Comparison of ENCODE assay signal across 2 cellular contexts in the genomic region with DNA sequence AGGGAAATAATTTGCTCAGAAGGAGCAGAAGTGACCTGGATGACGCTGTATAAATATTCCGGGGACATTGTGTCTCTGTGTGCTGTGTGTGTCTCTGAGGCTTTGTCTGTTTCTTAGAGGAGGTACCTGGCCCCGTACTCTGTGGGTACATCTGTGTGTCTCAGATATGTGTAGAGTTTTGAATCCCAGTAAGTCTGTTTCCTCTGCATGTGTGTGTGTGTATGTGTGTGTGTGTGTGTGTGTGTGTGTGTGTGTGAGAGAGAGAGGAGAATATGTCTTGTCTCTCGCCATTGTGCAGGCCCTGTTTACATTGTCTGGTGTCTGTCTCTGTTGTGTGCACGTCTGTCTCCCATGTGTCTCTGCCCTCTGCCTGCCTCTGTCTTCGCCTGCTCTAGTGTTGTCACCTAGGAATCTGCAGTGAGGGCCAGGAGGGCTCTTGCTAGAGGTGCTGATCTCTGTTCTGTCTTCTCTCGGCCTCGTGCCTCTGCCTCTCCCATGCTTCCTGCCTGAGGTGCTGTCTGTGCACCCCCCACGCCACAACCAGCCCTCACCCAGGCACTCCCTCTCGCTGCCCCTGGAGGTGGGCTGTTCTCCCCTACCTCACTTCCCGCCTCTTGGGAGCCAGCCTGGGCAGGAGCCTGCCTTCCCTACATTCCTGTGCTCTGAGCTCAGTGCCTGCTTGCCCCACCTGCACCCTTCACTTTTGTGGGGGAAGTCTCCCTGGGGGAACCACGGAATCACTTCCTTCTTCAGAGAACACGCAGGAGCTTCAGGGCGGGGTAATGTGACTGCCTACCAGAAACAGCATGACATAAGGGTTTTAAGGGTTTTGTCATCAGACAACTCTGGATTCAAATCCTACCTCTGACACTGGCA.
TF ChIP-seq lines count a peak whose summit lies in the region.

No MANE protein-coding gene starts in this region.

TF ChIP-seq in A549, 52 proteins besides CTCF, POLR2A, EP300 and RAD21 (continued from another document):
- no peak for TF ChIP-seq HOXB5 (CRISPR knock-in tag; IDR thresholded peaks at IDR 0.05)
- TF ChIP-seq CHD2 (IDR thresholded peaks at IDR 0.05; ENCODE audit: low read length, partially characterized antibody) = no peak
- TF ChIP-seq NFE2L2 (conservative IDR thresholded peaks at IDR 0.05; ENCODE audit: low read length) = no peak
- TF ChIP-seq, protein P1, sequence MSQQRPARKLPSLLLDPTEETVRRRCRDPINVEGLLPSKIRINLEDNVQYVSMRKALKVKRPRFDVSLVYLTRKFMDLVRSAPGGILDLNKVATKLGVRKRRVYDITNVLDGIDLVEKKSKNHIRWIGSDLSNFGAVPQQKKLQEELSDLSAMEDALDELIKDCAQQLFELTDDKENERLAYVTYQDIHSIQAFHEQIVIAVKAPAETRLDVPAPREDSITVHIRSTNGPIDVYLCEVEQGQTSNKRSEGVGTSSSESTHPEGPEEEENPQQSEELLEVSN (IDR thresholded peaks at IDR 0.05; ENCODE audit: borderline replicate concordance, low read depth) = no peak
- no peak for TF ChIP-seq RFX5 (IDR thresholded peaks at IDR 0.05)
- no peak for TF ChIP-seq GATA3 (IDR thresholded peaks at IDR 0.05; ENCODE audit: borderline replicate concordance)
- TF ChIP-seq SREBF2 (IDR thresholded peaks at IDR 0.05) = no peak
- no peak for TF ChIP-seq ESRRA (IDR thresholded peaks at IDR 0.05; ENCODE audit: borderline replicate concordance, low read length)

TF ChIP-seq in HEK293, 187 proteins besides CTCF, POLR2A, EP300 and RAD21:
- TF ChIP-seq, protein P2, sequence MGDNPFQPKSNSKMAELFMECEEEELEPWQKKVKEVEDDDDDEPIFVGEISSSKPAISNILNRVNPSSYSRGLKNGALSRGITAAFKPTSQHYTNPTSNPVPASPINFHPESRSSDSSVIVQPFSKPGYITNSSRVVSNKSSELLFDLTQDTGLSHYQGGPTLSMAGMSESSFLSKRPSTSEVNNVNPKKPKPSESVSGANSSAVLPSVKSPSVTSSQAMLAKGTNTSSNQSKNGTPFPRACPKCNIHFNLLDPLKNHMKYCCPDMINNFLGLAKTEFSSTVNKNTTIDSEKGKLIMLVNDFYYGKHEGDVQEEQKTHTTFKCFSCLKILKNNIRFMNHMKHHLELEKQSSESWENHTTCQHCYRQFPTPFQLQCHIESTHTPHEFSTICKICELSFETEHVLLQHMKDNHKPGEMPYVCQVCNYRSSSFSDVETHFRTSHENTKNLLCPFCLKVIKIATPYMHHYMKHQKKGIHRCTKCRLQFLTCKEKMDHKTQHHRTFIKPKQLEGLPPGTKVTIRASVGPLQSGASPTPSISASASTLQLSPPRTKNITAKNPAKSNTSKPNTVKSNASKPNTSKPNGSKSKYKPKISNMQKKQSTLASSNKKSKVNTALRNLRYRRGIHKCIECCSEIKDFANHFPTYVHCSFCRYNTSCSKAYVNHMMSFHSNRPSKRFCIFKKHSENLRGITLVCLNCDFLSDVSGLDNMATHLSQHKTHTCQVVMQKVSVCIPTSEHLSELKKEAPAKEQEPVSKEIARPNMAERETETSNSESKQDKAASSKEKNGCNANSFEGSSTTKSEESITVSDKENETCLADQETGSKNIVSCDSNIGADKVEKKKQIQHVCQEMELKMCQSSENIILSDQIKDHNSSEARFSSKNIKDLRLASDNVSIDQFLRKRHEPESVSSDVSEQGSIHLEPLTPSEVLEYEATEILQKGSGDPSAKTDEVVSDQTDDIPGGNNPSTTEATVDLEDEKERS (tag by site-specific recombination; IDR thresholded peaks at IDR 0.05) = no peak
- TF ChIP-seq, protein P3, sequence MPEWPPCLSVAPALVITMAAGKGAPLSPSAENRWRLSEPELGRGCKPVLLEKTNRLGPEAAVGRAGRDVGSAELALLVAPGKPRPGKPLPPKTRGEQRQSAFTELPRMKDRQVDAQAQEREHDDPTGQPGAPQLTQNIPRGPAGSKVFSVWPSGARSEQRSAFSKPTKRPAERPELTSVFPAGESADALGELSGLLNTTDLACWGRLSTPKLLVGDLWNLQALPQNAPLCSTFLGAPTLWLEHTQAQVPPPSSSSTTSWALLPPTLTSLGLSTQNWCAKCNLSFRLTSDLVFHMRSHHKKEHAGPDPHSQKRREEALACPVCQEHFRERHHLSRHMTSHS (tag by site-specific recombination; IDR thresholded peaks at IDR 0.05) = no peak
- TF ChIP-seq SCRT1 (tag by site-specific recombination; IDR thresholded peaks at IDR 0.05; ENCODE audit: borderline replicate concordance) (no peak), SP7 (tag by site-specific recombination; IDR thresholded peaks at IDR 0.05) (no peak), ZNF23 (tag by site-specific recombination; IDR thresholded peaks at IDR 0.05; ENCODE audit: borderline replicate concordance) (no peak), GLIS2 (tag by site-specific recombination; IDR thresholded peaks at IDR 0.05) (peak; percentile 33; the same call in 1 of the 2 replicates), ZBTB7A (tag by site-specific recombination; IDR thresholded peaks at IDR 0.05; ENCODE audit: low read depth) (peak; percentile 13; the same call in 1 of the 2 replicates), ZNF670 (tag by site-specific recombination; IDR thresholded peaks at IDR 0.05; ENCODE audit: low read depth) (no peak), PRDM1 (tag by site-specific recombination; IDR thresholded peaks at IDR 0.05) (peak; percentile 35; the same call in 1 of the 2 replicates), ZNF202 (tag by site-specific recombination; IDR thresholded peaks at IDR 0.05; ENCODE audit: borderline replicate concordance) (no peak), SCRT2 (tag by site-specific recombination; IDR thresholded peaks at IDR 0.05) (no peak), SP2 (tag by site-specific recombination; IDR thresholded peaks at IDR 0.05) (peak; percentile 31), ZNF184 (tag by site-specific recombination; IDR thresholded peaks at IDR 0.05) (no peak), EGR2 (tag by site-specific recombination; IDR thresholded peaks at IDR 0.05; ENCODE audit: low read depth) (peak; percentile 24; the same call in 1 of the 2 replicates), ZNF140 (tag by site-specific recombination; IDR thresholded peaks at IDR 0.05) (no peak), GLIS1 (tag by site-specific recombination; IDR thresholded peaks at IDR 0.05) (peak; percentile 78)
- TF ChIP-seq, protein P4, sequence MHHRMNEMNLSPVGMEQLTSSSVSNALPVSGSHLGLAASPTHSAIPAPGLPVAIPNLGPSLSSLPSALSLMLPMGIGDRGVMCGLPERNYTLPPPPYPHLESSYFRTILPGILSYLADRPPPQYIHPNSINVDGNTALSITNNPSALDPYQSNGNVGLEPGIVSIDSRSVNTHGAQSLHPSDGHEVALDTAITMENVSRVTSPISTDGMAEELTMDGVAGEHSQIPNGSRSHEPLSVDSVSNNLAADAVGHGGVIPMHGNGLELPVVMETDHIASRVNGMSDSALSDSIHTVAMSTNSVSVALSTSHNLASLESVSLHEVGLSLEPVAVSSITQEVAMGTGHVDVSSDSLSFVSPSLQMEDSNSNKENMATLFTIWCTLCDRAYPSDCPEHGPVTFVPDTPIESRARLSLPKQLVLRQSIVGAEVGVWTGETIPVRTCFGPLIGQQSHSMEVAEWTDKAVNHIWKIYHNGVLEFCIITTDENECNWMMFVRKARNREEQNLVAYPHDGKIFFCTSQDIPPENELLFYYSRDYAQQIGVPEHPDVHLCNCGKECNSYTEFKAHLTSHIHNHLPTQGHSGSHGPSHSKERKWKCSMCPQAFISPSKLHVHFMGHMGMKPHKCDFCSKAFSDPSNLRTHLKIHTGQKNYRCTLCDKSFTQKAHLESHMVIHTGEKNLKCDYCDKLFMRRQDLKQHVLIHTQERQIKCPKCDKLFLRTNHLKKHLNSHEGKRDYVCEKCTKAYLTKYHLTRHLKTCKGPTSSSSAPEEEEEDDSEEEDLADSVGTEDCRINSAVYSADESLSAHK (tag by site-specific recombination; IDR thresholded peaks at IDR 0.05) = peak; percentile 71
- TF ChIP-seq, protein P5, sequence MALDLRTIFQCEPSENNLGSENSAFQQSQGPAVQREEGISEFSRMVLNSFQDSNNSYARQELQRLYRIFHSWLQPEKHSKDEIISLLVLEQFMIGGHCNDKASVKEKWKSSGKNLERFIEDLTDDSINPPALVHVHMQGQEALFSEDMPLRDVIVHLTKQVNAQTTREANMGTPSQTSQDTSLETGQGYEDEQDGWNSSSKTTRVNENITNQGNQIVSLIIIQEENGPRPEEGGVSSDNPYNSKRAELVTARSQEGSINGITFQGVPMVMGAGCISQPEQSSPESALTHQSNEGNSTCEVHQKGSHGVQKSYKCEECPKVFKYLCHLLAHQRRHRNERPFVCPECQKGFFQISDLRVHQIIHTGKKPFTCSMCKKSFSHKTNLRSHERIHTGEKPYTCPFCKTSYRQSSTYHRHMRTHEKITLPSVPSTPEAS (tag by site-specific recombination; IDR thresholded peaks at IDR 0.05) = peak; percentile 90
- TF ChIP-seq, protein P6, sequence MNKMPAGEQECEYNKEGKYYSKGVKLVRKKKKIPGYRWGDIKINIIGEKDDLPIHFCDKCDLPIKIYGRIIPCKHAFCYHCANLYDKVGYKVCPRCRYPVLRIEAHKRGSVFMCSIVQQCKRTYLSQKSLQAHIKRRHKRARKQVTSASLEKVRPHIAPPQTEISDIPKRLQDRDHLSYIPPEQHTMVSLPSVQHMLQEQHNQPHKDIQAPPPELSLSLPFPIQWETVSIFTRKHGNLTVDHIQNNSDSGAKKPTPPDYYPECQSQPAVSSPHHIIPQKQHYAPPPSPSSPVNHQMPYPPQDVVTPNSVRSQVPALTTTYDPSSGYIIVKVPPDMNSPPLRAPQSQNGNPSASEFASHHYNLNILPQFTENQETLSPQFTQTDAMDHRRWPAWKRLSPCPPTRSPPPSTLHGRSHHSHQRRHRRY (tag by site-specific recombination; IDR thresholded peaks at IDR 0.05) = no peak
